In the genomic region with DNA sequence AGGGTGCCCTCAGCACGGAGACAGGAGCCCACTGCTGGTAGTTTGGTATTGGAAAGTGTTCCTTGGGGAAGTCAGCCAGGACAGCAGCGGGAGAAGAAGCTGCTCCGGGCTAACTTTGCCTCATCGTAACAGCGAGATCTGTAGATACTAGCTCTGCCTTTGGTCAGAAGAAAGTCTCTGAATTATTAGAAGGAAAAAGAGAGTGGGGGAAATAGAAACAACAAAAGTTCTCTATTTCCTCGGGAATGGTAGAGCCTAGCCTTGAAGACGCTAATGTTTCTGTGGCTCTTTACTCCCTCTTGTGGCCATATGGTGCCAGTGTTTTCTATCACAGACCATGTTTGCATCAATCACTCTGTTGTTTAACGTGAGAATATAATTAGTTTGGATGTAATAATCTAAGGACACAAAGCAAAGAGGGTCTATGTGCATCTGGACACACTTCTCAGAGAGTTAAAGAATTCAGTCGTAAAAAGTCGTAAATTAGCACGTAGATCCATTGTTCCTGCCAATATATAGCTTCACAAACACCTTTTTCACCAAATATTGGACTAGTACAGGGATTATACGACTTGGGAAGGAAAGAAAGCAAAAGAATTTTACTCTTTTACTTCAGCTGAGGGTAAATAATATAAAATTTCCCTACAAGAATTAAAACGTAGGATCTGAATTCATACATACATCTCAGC, we compare ENCODE assay signal across 8 cellular contexts. TPM values are rescaled to one million over a fixed set of nuclear protein-coding genes. Genes with fewer than 3 reads are reported as not detected.
DNase-seq lines count a peak whose midpoint lies in the region; ATAC-seq and TF ChIP-seq lines count a peak whose summit lies in the region.

No MANE protein-coding gene starts in this region.

- H3K27me3 ChIP-seq in BLaER1 (no peaks in the 10 kb centered on the region), dorsolateral prefrontal cortex (peaks cover 0 to 8% (median 0%) of the 10 kb centered on the region in 45 donors)

- H3K27ac ChIP-seq in BLaER1 (peak overlapping the region; percentile 35), dorsolateral prefrontal cortex (peak overlapping the region in 46 of 59 donors; percentile 8 to 85 (median 59))

- H3K4me1 ChIP-seq in BLaER1, result peaks cover 8% of the 10 kb centered on the region; the same call in 1 of the 2 replicates

- no peaks in the 10 kb centered on the region for H3K36me3 ChIP-seq in BLaER1

- H3K4me2 ChIP-seq in BLaER1, result peak overlapping the region; percentile 62

- no peaks in the 10 kb centered on the region for H4K20me1 ChIP-seq in BLaER1

- H3K9ac ChIP-seq in BLaER1, result peak overlapping the region; percentile 71

- TF ChIP-seq CTCF in dorsolateral prefrontal cortex (IDR thresholded peaks at IDR 0.05 in 54 of 56, conservative IDR thresholded peaks at IDR 0.05 in 2 of 56; ENCODE audit: low read depth in 1 of 56, partially characterized antibody in 56 of 56), result peak in 55 of 56 donors; percentile 86 to 99 (median 96)

- ATAC-seq in GM18870 (IDR thresholded peaks at IDR 0.05; ENCODE audit: unreplicated experiment), result peak; percentile 73
- ATAC-seq in HG03196 (IDR thresholded peaks at IDR 0.05; ENCODE audit: unreplicated experiment), result peak; percentile 65
- peak; percentile 72 to 75 for ATAC-seq in activated CD4-positive, CD25-positive, alpha-beta regulatory T cell treated with anti-CD3 and anti-CD28 coated beads, Interleukin-2, amount 50 U/mL, for 24 hours
- ATAC-seq in left lobe of liver, result peak; percentile 99

- H3K4me3 ChIP-seq in BLaER1 (peak overlapping the region; percentile 60), dorsolateral prefrontal cortex (peak overlapping the region; percentile 27 to 75 (median 59))

- intact Hi-C loops in dorsolateral prefrontal cortex (cut with DNase I), result loop anchor here (1.0 to 5.0 kb wide), 5 partner anchors 145 to 424 kb away; a partner anchor contains a TSS

- peak; percentile 30 for DNase-seq in NCI-H2227 treated with DMSO at 0.1 percent for 48 hours (lab: John Stamatoyannopoulos, UW)
- DNase-seq in dorsolateral prefrontal cortex, result peak in 7 of 10 donors; percentile 25 to 73 (median 45)
- DNase-seq in left lobe of liver (ENCODE audit: low spot score), result peak; percentile 55
- DNase-seq in stimulated activated CD8-positive, alpha-beta memory T cell treated with anti-CD3 and anti-CD28 coated beads, Interleukin-2, amount 100 ng/mL, for 1 hour (ENCODE audit: low read depth in 2 of 2), result peak; percentile 15 to 29

- H3K9me3 ChIP-seq in BLaER1, result no peaks in the 10 kb centered on the region

RNA-seq across cellular contexts. Expression of a gene that starts 40.2 kb away (rescaled TPM):
- total RNA-seq in dorsolateral prefrontal cortex (100 to 1,000 TPM; 152 to 375 (median 249) TPM), left lobe of liver (664 TPM)

RNA-seq across cellular contexts. Expression of a gene that starts 56.3 kb away (rescaled TPM):
- 1 to 10 TPM in 105 of 120 experiments, under 1 TPM in 15; 0.25 to 6.9 (median 1.9) TPM for total RNA-seq in dorsolateral prefrontal cortex
- total RNA-seq in left lobe of liver, result 2.4 TPM

Comparison
In these comparisons a context has a peak if more than half of its experiments do, and no peak if none do; other contexts are left out.
1. Peak in every context shown above with its lines: DNase-seq, ATAC-seq, H3K4me3 ChIP-seq and H3K27ac ChIP-seq.